ENCODE assay signal across 6 cellular contexts in the genomic region with DNA sequence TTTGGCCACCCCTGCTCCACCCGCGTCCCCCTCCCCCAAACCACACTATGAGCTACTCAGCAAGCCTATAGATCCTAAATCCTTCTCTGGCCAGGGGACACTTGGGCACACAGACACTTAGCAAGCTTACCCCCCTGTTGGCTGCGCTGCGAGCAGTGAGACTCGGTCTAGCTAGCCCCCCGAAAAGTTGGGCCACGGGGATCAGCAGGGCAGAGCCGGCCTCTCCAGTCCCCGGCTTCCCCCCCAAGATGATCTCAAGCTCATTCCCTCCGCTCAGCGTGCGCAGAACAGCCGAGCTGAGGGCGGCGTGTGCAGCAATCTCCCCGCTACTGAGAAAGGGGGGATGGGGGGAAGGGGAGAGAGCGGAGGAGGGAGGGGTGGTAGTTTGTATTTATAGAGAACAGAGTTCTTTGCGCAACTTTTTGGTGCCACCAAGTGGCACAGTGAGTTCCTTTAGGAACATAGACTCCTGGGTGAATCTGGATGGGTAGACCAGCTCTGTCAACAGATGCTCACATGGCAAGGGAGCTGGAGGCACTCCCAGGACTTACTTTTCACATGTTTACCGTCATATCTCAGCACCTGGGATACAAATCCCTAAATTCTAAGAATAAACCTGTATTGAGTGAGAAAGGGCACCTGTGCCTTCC. TPM values are rescaled to one million over a fixed set of nuclear protein-coding genes. Genes with fewer than 3 reads are reported as not detected.
"Had no signal": no experiment of that assay in that cellular context is flagged by ENCODE, and none has a peak within 500 bp of the region (broad histone marks: within the 10 kb centered on the region; RNA-seq: fewer than 3 reads in every experiment).

No MANE protein-coding gene starts in this region.

RNA-seq across cellular contexts. Expression of a gene that starts 2.3 kb away (rescaled TPM):
- total RNA-seq: bronchial epithelial cell, mononuclear cell, T-helper 17 cell, ureter had no signal
- polyA plus RNA-seq: hepatocyte, mammary epithelial cell had no signal
